9 cellular contexts compared by ENCODE assay signal in genomic region chrX:316351-317325, GRCh38. TPM values are rescaled to one million over a fixed set of nuclear protein-coding genes. Genes with fewer than 3 reads are reported as not detected.
DNase-seq lines count a peak whose midpoint lies in the region; ATAC-seq and TF ChIP-seq lines count a peak whose summit lies in the region.
"Had no signal": no experiment of that assay in that cellular context is flagged by ENCODE, and none has a peak within 500 bp of the region (broad histone marks: within the 10 kb centered on the region; RNA-seq: fewer than 3 reads in every experiment).

No MANE protein-coding gene starts in this region.

- peak overlapping the region; percentile 55; the same call in 1 of the 2 replicates for H3K4me2 ChIP-seq in SK-N-SH

- H3K27ac ChIP-seq in SK-N-SH (ENCODE audit: low read depth in 2 of 2, low read length in 1 of 2), result no peak overlapping the region; a peak in 1 of 4 replicates
- H3K27ac ChIP-seq in RWPE1, result peak overlapping the region; percentile 95

- no peak overlapping the region for H3K9ac ChIP-seq in SK-N-SH

- H3K9me2 ChIP-seq in SK-N-SH, result no peaks in the 10 kb centered on the region

- peak overlapping the region in 1 of 2 experiments; percentile 38; a peak in 2 of 4 replicates for H3K4me3 ChIP-seq in SK-N-SH (ENCODE audit: low read depth in 2 of 2, low read length in 1 of 2)
- H3K4me3 ChIP-seq in fibroblast of villous mesenchyme (ENCODE audit: low read depth, low read length), result peak overlapping the region; percentile 23

- H3F3A ChIP-seq in SK-N-SH (replicated peaks; ENCODE audit: insufficient read depth), result no peaks in the 10 kb centered on the region

- no peak for DNase-seq in SK-N-SH
- DNase-seq in RWPE1 (ENCODE audit: low spot score), result no peak
- no peak for DNase-seq in fibroblast of villous mesenchyme (ENCODE audit: low read depth)
- peak in 7 of 10 donors; percentile 5 to 79 (median 23) for DNase-seq in posterior cingulate gyrus
- no peak for DNase-seq in NCI-H1105 treated with DMSO at 0.1 percent for 48 hours (lab: John Stamatoyannopoulos, UW)
- no peak for DNase-seq in superior temporal gyrus (ENCODE audit: extremely low spot score)

- H3K4me1 ChIP-seq in SK-N-SH (ENCODE audit: control insufficient read depth in 1 of 2, insufficient read depth in 2 of 2, low read depth in 1 of 2, low read length in 1 of 2), result peaks cover 5 to 13% of the 10 kb centered on the region in 2 experiments; a peak in 2 of 4 replicates

- H3K27me3 ChIP-seq in SK-N-SH (ENCODE audit: insufficient read depth), result no peaks in the 10 kb centered on the region
- H3K27me3 ChIP-seq: adrenal gland had no signal

- TF ChIP-seq CTCF in SK-N-SH (IDR thresholded peaks at IDR 0.05), result no peak
- TF ChIP-seq CTCF in RWPE1 (conservative IDR thresholded peaks at IDR 0.05; ENCODE audit: low read depth), result no peak
- TF ChIP-seq CTCF in fibroblast of villous mesenchyme (IDR thresholded peaks at IDR 0.05; ENCODE audit: insufficient read depth, low read depth, low read length), result no peak

- no peak for TF ChIP-seq RAD21 in SK-N-SH (IDR thresholded peaks at IDR 0.05; ENCODE audit: low read length)

- 93% methylated on average over 34 of the region's 50 CpGs for WGBS in SK-N-SH (ENCODE audit: low lambda C conversion rate)

- 0 out of 2 replicates have a peak, but pooled peaks cover 8% of the 10 kb centered on the region for H4K20me1 ChIP-seq in SK-N-SH (ENCODE audit: insufficient read depth)

- intact Hi-C loops in posterior cingulate gyrus (cut with DNase I), result no loop called here

- H3K36me3 ChIP-seq in SK-N-SH (replicated peaks in 1 of 2; ENCODE audit: control insufficient read depth in 1 of 2, insufficient read depth in 2 of 2, low read length in 1 of 2), result peaks cover 0 to 28% of the 10 kb centered on the region in 2 experiments

- no peak for TF ChIP-seq EP300 in SK-N-SH (IDR thresholded peaks at IDR 0.05; ENCODE audit: borderline replicate concordance in 1 of 2, low read depth in 1 of 2, low read length in 1 of 2)

- ATAC-seq in SK-N-SH treated with all-trans-retinoic acid at 6 μM for 48 hours (no peak), esophagus mucosa (no peak)

- CTCF ChIA-PET in SK-N-SH (lab: Yijun Ruan, JAX), result no interaction called here
- CTCF ChIA-PET in RWPE1 (lab: Yijun Ruan, JAX), result no interaction called here

- POLR2A ChIA-PET in SK-N-SH (lab: Yijun Ruan, JAX), result no interaction called here
- POLR2A ChIA-PET in RWPE1 (lab: Yijun Ruan, JAX; ENCODE audit: low non-redundant PET), result no interaction called here

- no peak overlapping the region for H2AFZ ChIP-seq in SK-N-SH (ENCODE audit: low read depth)

- no peaks in the 10 kb centered on the region for H3K9me3 ChIP-seq in SK-N-SH
- H3K9me3 ChIP-seq: adrenal gland had no signal

- H3K79me2 ChIP-seq in SK-N-SH (ENCODE audit: insufficient read depth), result peaks cover 16% of the 10 kb centered on the region; the same call in 1 of the 2 replicates

TF ChIP-seq in SK-N-SH, 30 proteins besides CTCF, POLR2A, EP300 and RAD21:
- no peak for TF ChIP-seq MAX (IDR thresholded peaks at IDR 0.05; ENCODE audit: low read depth)
- TF ChIP-seq TAF1 (IDR thresholded peaks at IDR 0.05; ENCODE audit: borderline replicate concordance, low read depth, low read length), result no peak
- TF ChIP-seq NFIC (IDR thresholded peaks at IDR 0.05; ENCODE audit: borderline replicate concordance), result no peak
- TF ChIP-seq IRF3 (IDR thresholded peaks at IDR 0.05; ENCODE audit: low read depth, low read length), result no peak
- no peak for TF ChIP-seq POLR2AphosphoS5 (IDR thresholded peaks at IDR 0.05; ENCODE audit: low read depth, low read length)
- TF ChIP-seq USF1 (IDR thresholded peaks at IDR 0.05; ENCODE audit: borderline replicate concordance, low read depth), result no peak
- TF ChIP-seq RXRA (IDR thresholded peaks at IDR 0.05; ENCODE audit: borderline replicate concordance, low read depth), result no peak
- TF ChIP-seq EZH2phosphoT487 (IDR thresholded peaks at IDR 0.05; ENCODE audit: borderline replicate concordance, low read depth), result no peak

TF ChIP-seq in SK-N-SH treated with all-trans-retinoic acid at 6 μM for 48 hours, 23 proteins besides CTCF, POLR2A, EP300 and RAD21:
- TF ChIP-seq PPARA (CRISPR knock-in tag; IDR thresholded peaks at IDR 0.05; ENCODE audit: borderline replicate concordance) (no peak), POU6F1 (CRISPR knock-in tag; IDR thresholded peaks at IDR 0.05; ENCODE audit: borderline replicate concordance, low read depth) (no peak), TSHZ2 (CRISPR knock-in tag; IDR thresholded peaks at IDR 0.05) (no peak), TOX (CRISPR knock-in tag; IDR thresholded peaks at IDR 0.05; ENCODE audit: borderline replicate concordance) (no peak), ARNTL (CRISPR knock-in tag; IDR thresholded peaks at IDR 0.05; ENCODE audit: borderline replicate concordance, low read depth) (no peak), RARB (CRISPR knock-in tag; IDR thresholded peaks at IDR 0.05) (no peak), CSRNP3 (CRISPR knock-in tag; IDR thresholded peaks at IDR 0.05) (no peak)

RNA-seq across cellular contexts. Expression of gene GTPBP6, which starts 2.0 kb away (rescaled TPM):
- 39.8 and 47.3 TPM in 2 replicates for polyA plus RNA-seq in SK-N-SH (2012; rRNA removed)
- 19.6 and 31.2 TPM in 2 replicates for polyA plus RNA-seq in SK-N-SH (2012; cell fraction: cytosol; rRNA removed)
- 39.2 and 49.4 TPM in 2 replicates for polyA plus RNA-seq in SK-N-SH (2012; cell fraction: nucleus; rRNA removed)
- total RNA-seq in fibroblast of villous mesenchyme (25.5 and 39.6 TPM in 2 replicates), esophagus mucosa (35.3 TPM)

RNA-seq across cellular contexts. Expression of gene PLCXD1, which starts 35.5 kb away (rescaled TPM):
- polyA plus RNA-seq in SK-N-SH (2012; rRNA removed), result 14.8 and 15.1 TPM in 2 replicates
- polyA plus RNA-seq in SK-N-SH (2012; cell fraction: cytosol; rRNA removed), result 5.5 and 10.5 TPM in 2 replicates
- 56.7 and 65.6 TPM in 2 replicates for polyA plus RNA-seq in SK-N-SH (2012; cell fraction: nucleus; rRNA removed)
- total RNA-seq in fibroblast of villous mesenchyme (8.2 and 13.2 TPM in 2 replicates), esophagus mucosa (17.8 TPM)

Comparison
In these comparisons a context has a peak if more than half of its experiments do, and no peak if none do; other contexts are left out.
1. DNase-seq: peak in posterior cingulate gyrus (7 of 10); none in SK-N-SH (single experiment), RWPE1 (single experiment), fibroblast of villous mesenchyme (single experiment), NCI-H1105 treated with DMSO at 0.1 percent for 48 hours (single experiment) and superior temporal gyrus (single experiment).